13 cellular contexts compared by ENCODE assay signal in genomic region chr19:54595680-54596436, GRCh38. TPM values are rescaled to one million over a fixed set of nuclear protein-coding genes. Genes with fewer than 3 reads are reported as not detected.
"Had no signal": no experiment of that assay in that cellular context is flagged by ENCODE, and none has a peak within 500 bp of the region (broad histone marks: within the 10 kb centered on the region; RNA-seq: fewer than 3 reads in every experiment).

No MANE protein-coding gene starts in this region.

RNA-seq across cellular contexts. Expression of gene LILRA1, which starts 2.4 kb away (rescaled TPM):
- total RNA-seq: activated CD4-positive, alpha-beta memory T cell treated with anti-CD3 and anti-CD28 coated beads, Interleukin-2, amount 10 ng/mL, durations not matched to agents 7 days and 5 days; activated CD4-positive, alpha-beta T cell treated with anti-CD3 and anti-CD28 coated beads for 36 hours; activated CD4-positive, alpha-beta T cell treated with anti-CD3 and anti-CD28 coated beads, Interleukin-2, amount 10 ng/mL, durations not matched to agents 7 days and 5 days; activated CD8-positive, alpha-beta memory T cell treated with anti-CD3 and anti-CD28 coated beads, Interleukin-2, amount 10 ng/mL, durations not matched to agents 7 days and 5 days; activated CD8-positive, alpha-beta T cell treated with anti-CD3 and anti-CD28 coated beads, Interleukin-2, amount 10 ng/mL, durations not matched to agents 7 days and 5 days; activated naive CD4-positive, alpha-beta T cell treated with anti-CD3 and anti-CD28 coated beads for 36 hours; activated naive CD4-positive, alpha-beta T cell treated with anti-CD3 and anti-CD28 coated beads, Interleukin-2, amount 50 U/mL, for 72 hours; activated naive CD8-positive, alpha-beta T cell treated with anti-CD3 and anti-CD28 coated beads for 36 hours; activated T-helper 17 cell treated with anti-CD3 and anti-CD28 coated beads, Interleukin-2, amount 50 U/mL, for 72 hours; astrocyte; T-helper 1 cell treated with Interleukin-12 subunit alpha and Interleukin-12 subunit beta and Interleukin-4 antibody, amounts not matched to agents 30 ng/mL and 1 ng/mL, for 36 hours; T-helper 2 cell treated with Interferon-gamma antibody and Interleukin-4, amounts not matched to agents 100 ng/mL and 5 ng/mL, for 36 hours; WTC11 had no signal

RNA-seq across cellular contexts. Expression of gene LILRA2, which starts 22.3 kb away (rescaled TPM):
- total RNA-seq: activated CD4-positive, alpha-beta memory T cell treated with anti-CD3 and anti-CD28 coated beads, Interleukin-2, amount 10 ng/mL, durations not matched to agents 7 days and 5 days; activated CD4-positive, alpha-beta T cell treated with anti-CD3 and anti-CD28 coated beads for 36 hours; activated CD4-positive, alpha-beta T cell treated with anti-CD3 and anti-CD28 coated beads, Interleukin-2, amount 10 ng/mL, durations not matched to agents 7 days and 5 days; activated CD8-positive, alpha-beta T cell treated with anti-CD3 and anti-CD28 coated beads, Interleukin-2, amount 10 ng/mL, durations not matched to agents 7 days and 5 days; activated naive CD4-positive, alpha-beta T cell treated with anti-CD3 and anti-CD28 coated beads for 36 hours; activated naive CD4-positive, alpha-beta T cell treated with anti-CD3 and anti-CD28 coated beads, Interleukin-2, amount 50 U/mL, for 72 hours; activated naive CD8-positive, alpha-beta T cell treated with anti-CD3 and anti-CD28 coated beads for 36 hours; activated T-helper 17 cell treated with anti-CD3 and anti-CD28 coated beads, Interleukin-2, amount 50 U/mL, for 72 hours; astrocyte; T-helper 2 cell treated with Interferon-gamma antibody and Interleukin-4, amounts not matched to agents 100 ng/mL and 5 ng/mL, for 36 hours; WTC11 had no signal

RNA-seq across cellular contexts. Expression of gene LILRB1, which starts 34.4 kb away (rescaled TPM):
- total RNA-seq: activated CD4-positive, alpha-beta T cell treated with anti-CD3 and anti-CD28 coated beads for 36 hours; activated CD4-positive, alpha-beta T cell treated with anti-CD3 and anti-CD28 coated beads, Interleukin-2, amount 10 ng/mL, durations not matched to agents 7 days and 5 days; astrocyte; T-helper 1 cell treated with Interleukin-12 subunit alpha and Interleukin-12 subunit beta and Interleukin-4 antibody, amounts not matched to agents 30 ng/mL and 1 ng/mL, for 36 hours; WTC11 had no signal
